22 cellular contexts compared by ENCODE assay signal in the genomic region with DNA sequence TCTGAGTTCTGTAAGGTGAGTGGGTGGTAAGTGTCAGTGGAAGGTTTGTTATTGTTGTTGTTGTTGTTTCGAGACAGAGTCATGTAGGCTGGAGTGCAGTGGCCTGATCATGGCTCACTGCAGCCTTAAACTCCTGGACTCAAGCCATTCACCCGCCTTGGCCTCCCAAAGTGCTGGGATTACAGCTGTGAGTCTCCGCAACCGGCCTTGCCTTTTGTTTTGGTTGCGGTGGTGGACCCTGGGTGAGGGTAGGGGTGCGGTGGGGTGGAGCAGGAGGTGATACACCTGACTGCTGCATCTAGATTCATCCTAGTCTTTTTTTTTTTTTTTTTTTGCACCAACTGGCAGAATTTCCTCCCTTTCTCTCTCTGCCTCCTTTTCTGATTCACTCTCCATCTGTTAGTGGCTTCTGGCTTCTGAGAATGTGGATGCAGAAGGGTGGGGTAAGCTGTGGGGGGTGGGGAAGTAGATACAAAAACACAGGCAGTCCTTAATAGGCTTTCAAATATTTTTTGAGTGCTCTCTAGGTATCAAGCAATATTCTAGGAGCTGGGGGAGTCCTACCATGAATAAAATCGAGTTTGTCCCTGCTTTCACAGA. TPM values are rescaled to one million over a fixed set of nuclear protein-coding genes. Genes with fewer than 3 reads are reported as not detected.
DNase-seq lines count a peak whose midpoint lies in the region; ATAC-seq and TF ChIP-seq lines count a peak whose summit lies in the region.
"Had no signal": no experiment of that assay in that cellular context is flagged by ENCODE, and none has a peak within 500 bp of the region (broad histone marks: within the 10 kb centered on the region; RNA-seq: fewer than 3 reads in every experiment).

No MANE protein-coding gene starts in this region.

- H3K9me3 Mint-ChIP-seq in CD8-positive, alpha-beta memory T cell: no peaks in the 10 kb centered on the region
- no peaks in the 10 kb centered on the region for H3K9me3 Mint-ChIP-seq in nephron progenitor cell
- H3K9me3 Mint-ChIP-seq: T-helper 2 cell treated with Interferon-gamma antibody and Interleukin-4, amounts not matched to agents 5 μg/mL and 100 μg/mL, for 36 hours had no signal

- H3K79me2 ChIP-seq in SK-N-SH (ENCODE audit: insufficient read depth): no peaks in the 10 kb centered on the region

- H3K9ac ChIP-seq in SK-N-SH: no peak overlapping the region

- TF ChIP-seq EP300 in SK-N-SH (IDR thresholded peaks at IDR 0.05; ENCODE audit: borderline replicate concordance in 1 of 2, low read depth in 1 of 2, low read length in 1 of 2): no peak

- no peak for DNase-seq in CD8-positive, alpha-beta memory T cell
- peak; percentile 80 for DNase-seq in NCI-H2171 (lab: John Stamatoyannopoulos, UW)
- DNase-seq in cerebellum (ENCODE audit: low spot score): peak; percentile 88
- no peak for DNase-seq in nephron progenitor cell
- DNase-seq in lower lobe of right lung: no peak
- DNase-seq in middle frontal gyrus (ENCODE audit: extremely low spot score, low spot score): no peak
- no peak for DNase-seq in SK-N-SH
- DNase-seq: foreskin keratinocyte; HCEC 1CT; KBM-7; mucosa of descending colon; NCI-H2081 treated with DMSO at 0.1 percent for 48 hours; NCI-H774; stimulated activated CD4-positive, alpha-beta T cell treated with anti-CD3 and anti-CD28 coated beads, Interleukin-1b, Interleukin-23, amount 100 ng/mL, for 48 hours had no signal

- no peaks in the 10 kb centered on the region for H3K9me2 ChIP-seq in SK-N-SH

- H3K4me3 ChIP-seq in CD8-positive, alpha-beta memory T cell (ENCODE audit: low read length): no peak overlapping the region
- H3K4me3 ChIP-seq in lower lobe of right lung (no peak overlapping the region), SK-N-SH (ENCODE audit: low read depth in 2 of 2, low read length in 1 of 2) (no peak overlapping the region)
- H3K4me3 ChIP-seq: mucosa of descending colon had no signal

- no peaks in the 10 kb centered on the region for H3K27me3 Mint-ChIP-seq in CD8-positive, alpha-beta memory T cell
- peaks cover 9% of the 10 kb centered on the region for H3K27me3 Mint-ChIP-seq in nephron progenitor cell (ENCODE audit: low read depth, poor library complexity)

- intact Hi-C loops in lower lobe of right lung (cut with DNase I): no loop called here

- 74% methylated on average over 6 of the region's 7 CpGs for WGBS in SK-N-SH (ENCODE audit: low lambda C conversion rate)

- no peaks in the 10 kb centered on the region for H3K36me3 ChIP-seq in CD8-positive, alpha-beta memory T cell (ENCODE audit: insufficient read depth, low read length)
- H3K36me3 ChIP-seq in lower lobe of right lung: no peaks in the 10 kb centered on the region
- H3K36me3 ChIP-seq in SK-N-SH (replicated peaks in 1 of 2; ENCODE audit: control insufficient read depth in 1 of 2, insufficient read depth in 2 of 2, low read length in 1 of 2): no peaks in the 10 kb centered on the region

- no peaks in the 10 kb centered on the region for H3K27me3 ChIP-seq in CD8-positive, alpha-beta memory T cell (ENCODE audit: insufficient read depth, low read length, poor library complexity, severe bottlenecking)
- no peaks in the 10 kb centered on the region for H3K27me3 ChIP-seq in lower lobe of right lung (ENCODE audit: low read depth)
- H3K27me3 ChIP-seq in SK-N-SH (ENCODE audit: insufficient read depth): no peaks in the 10 kb centered on the region
- H3K27me3 ChIP-seq: foreskin keratinocyte had no signal

- no peak for ATAC-seq in lower lobe of right lung
- ATAC-seq in HG03565 (IDR thresholded peaks at IDR 0.05; ENCODE audit: unreplicated experiment): no peak
- ATAC-seq: foreskin keratinocyte, mucosa of descending colon, sciatic nerve had no signal

- peaks cover 3% of the 10 kb centered on the region for H3F3A ChIP-seq in SK-N-SH (replicated peaks; ENCODE audit: insufficient read depth)

- H3K4me2 ChIP-seq in SK-N-SH: no peak overlapping the region

- CTCF ChIA-PET in CD8-positive, alpha-beta memory T cell (lab: Charles Lee): interaction anchor here (1.2 kb wide), 2 partner anchors 21 to 72 kb away, joined by 3 to 5 read pairs; a partner anchor contains a TSS
- CTCF ChIA-PET in SK-N-SH (lab: Yijun Ruan, JAX): no interaction called here

- peaks cover 0 to 4% (median 0%) of the 10 kb centered on the region in 3 donors for H3K36me3 Mint-ChIP-seq in CD8-positive, alpha-beta memory T cell
- H3K36me3 Mint-ChIP-seq in nephron progenitor cell (ENCODE audit: low read depth): no peaks in the 10 kb centered on the region

- no peaks in the 10 kb centered on the region for H3K9me3 ChIP-seq in CD8-positive, alpha-beta memory T cell (ENCODE audit: low read length)
- H3K9me3 ChIP-seq in lower lobe of right lung (no peaks in the 10 kb centered on the region), SK-N-SH (no peaks in the 10 kb centered on the region)
- H3K9me3 ChIP-seq: mucosa of descending colon had no signal

- no peak for TF ChIP-seq RAD21 in SK-N-SH (IDR thresholded peaks at IDR 0.05; ENCODE audit: low read length)

- H3K27ac ChIP-seq in CD8-positive, alpha-beta memory T cell (ENCODE audit: low read depth, low read length): no peak overlapping the region
- H3K27ac ChIP-seq in lower lobe of right lung (no peak overlapping the region), SK-N-SH (ENCODE audit: low read depth in 2 of 2, low read length in 1 of 2) (no peak overlapping the region)
- H3K27ac ChIP-seq: foreskin keratinocyte had no signal

- POLR2A ChIA-PET in CD8-positive, alpha-beta memory T cell (lab: Charles Lee): interaction anchor here (1.0 kb wide), 1 partner anchor 16 kb away, joined by 3 read pairs; a partner anchor contains a TSS
- POLR2A ChIA-PET in SK-N-SH (lab: Yijun Ruan, JAX): no interaction called here

- H3K4me1 ChIP-seq in CD8-positive, alpha-beta memory T cell (ENCODE audit: insufficient read depth, low read length): peaks cover 5% of the 10 kb centered on the region
- H3K4me1 ChIP-seq in lower lobe of right lung (peaks cover 7% of the 10 kb centered on the region), SK-N-SH (ENCODE audit: control insufficient read depth in 1 of 2, insufficient read depth in 2 of 2, low read depth in 1 of 2, low read length in 1 of 2) (peaks cover 5% of the 10 kb centered on the region in 2 experiments; a peak in 1 of 4 replicates)
- H3K4me1 ChIP-seq: foreskin keratinocyte had no signal

- peak overlapping the region in 1 of 7 donors; percentile 48 for H3K4me3 Mint-ChIP-seq in CD8-positive, alpha-beta memory T cell
- H3K4me3 Mint-ChIP-seq in nephron progenitor cell: no peak overlapping the region
- H3K4me3 Mint-ChIP-seq: T-helper 2 cell treated with Interferon-gamma antibody and Interleukin-4, amounts not matched to agents 5 μg/mL and 100 μg/mL, for 36 hours had no signal

- H3K27ac Mint-ChIP-seq in CD8-positive, alpha-beta memory T cell: peak overlapping the region in 5 of 8 donors; percentile 17 to 72 (median 59)
- H3K27ac Mint-ChIP-seq in nephron progenitor cell: peak overlapping the region; percentile 66

- peaks cover 7 to 15% (median 10%) of the 10 kb centered on the region in 3 donors for H3K4me1 Mint-ChIP-seq in CD8-positive, alpha-beta memory T cell
- H3K4me1 Mint-ChIP-seq in nephron progenitor cell: peaks cover 31% of the 10 kb centered on the region

- no peak for TF ChIP-seq CTCF in nephron progenitor cell (IDR thresholded peaks at IDR 0.05)
- no peak for TF ChIP-seq CTCF in lower lobe of right lung (IDR thresholded peaks at IDR 0.05)
- TF ChIP-seq CTCF in SK-N-SH (IDR thresholded peaks at IDR 0.05): no peak

- no peaks in the 10 kb centered on the region for H4K20me1 ChIP-seq in SK-N-SH (ENCODE audit: insufficient read depth)

- no peak overlapping the region for H2AFZ ChIP-seq in SK-N-SH (ENCODE audit: low read depth)

TF ChIP-seq in SK-N-SH, 30 proteins besides CTCF, POLR2A, EP300 and RAD21 (continues in another document):
- TF ChIP-seq ELF1 (IDR thresholded peaks at IDR 0.05): no peak
- TF ChIP-seq SIN3A (IDR thresholded peaks at IDR 0.05; ENCODE audit: borderline replicate concordance, low read depth, low read length): no peak
- TF ChIP-seq RXRA (IDR thresholded peaks at IDR 0.05; ENCODE audit: borderline replicate concordance, low read depth): no peak
- no peak for TF ChIP-seq FOXJ3 (CRISPR knock-in tag; IDR thresholded peaks at IDR 0.05)
- TF ChIP-seq, protein P1, sequence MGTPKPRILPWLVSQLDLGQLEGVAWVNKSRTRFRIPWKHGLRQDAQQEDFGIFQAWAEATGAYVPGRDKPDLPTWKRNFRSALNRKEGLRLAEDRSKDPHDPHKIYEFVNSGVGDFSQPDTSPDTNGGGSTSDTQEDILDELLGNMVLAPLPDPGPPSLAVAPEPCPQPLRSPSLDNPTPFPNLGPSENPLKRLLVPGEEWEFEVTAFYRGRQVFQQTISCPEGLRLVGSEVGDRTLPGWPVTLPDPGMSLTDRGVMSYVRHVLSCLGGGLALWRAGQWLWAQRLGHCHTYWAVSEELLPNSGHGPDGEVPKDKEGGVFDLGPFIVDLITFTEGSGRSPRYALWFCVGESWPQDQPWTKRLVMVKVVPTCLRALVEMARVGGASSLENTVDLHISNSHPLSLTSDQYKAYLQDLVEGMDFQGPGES (IDR thresholded peaks at IDR 0.05; ENCODE audit: low read depth, low read length): no peak
- no peak for TF ChIP-seq TCF12 (IDR thresholded peaks at IDR 0.05)
- no peak for TF ChIP-seq NRF1 (IDR thresholded peaks at IDR 0.05; ENCODE audit: low read depth, low read length)
- no peak for TF ChIP-seq TEAD4 (IDR thresholded peaks at IDR 0.05; ENCODE audit: borderline replicate concordance, insufficient read depth)

RNA-seq across cellular contexts. Expression of a gene that starts 4.6 kb away (rescaled TPM):
- 10 to 100 TPM; 21.3 to 21.8 TPM for total RNA-seq in CD8-positive, alpha-beta memory T cell
- 24.3 TPM for polyA plus RNA-seq in CD8-positive, alpha-beta memory T cell
- total RNA-seq in cerebellum (10.6 TPM), lower lobe of right lung (14.2 TPM)
- polyA plus RNA-seq in SK-N-SH (2012; rRNA removed): 3.6 TPM in 2 replicates
- 3.1 and 3.6 TPM in 2 replicates for polyA plus RNA-seq in SK-N-SH (2012; cell fraction: cytosol; rRNA removed)
- polyA plus RNA-seq in SK-N-SH (2012; cell fraction: nucleus; rRNA removed): 6.5 and 6.7 TPM in 2 replicates

RNA-seq across cellular contexts. Expression of a gene that starts 15.6 kb away (rescaled TPM):
- not detected for total RNA-seq in CD8-positive, alpha-beta memory T cell
- polyA plus RNA-seq in CD8-positive, alpha-beta memory T cell: not detected
- total RNA-seq in cerebellum: not detected
- not detected for total RNA-seq in lower lobe of right lung
- not detected in 2 replicates for polyA plus RNA-seq in SK-N-SH (2012; rRNA removed)
- polyA plus RNA-seq in SK-N-SH (2012; cell fraction: cytosol; rRNA removed): not detected in 2 replicates
- not detected in 2 replicates for polyA plus RNA-seq in SK-N-SH (2012; cell fraction: nucleus; rRNA removed)
- total RNA-seq: aorta, endothelial cell of umbilical vein, foreskin keratinocyte, mucosa of descending colon, osteocyte, sciatic nerve, SK-MEL-5, urinary bladder had no signal
- polyA plus RNA-seq: aorta, endothelial cell of umbilical vein, foreskin keratinocyte, urinary bladder had no signal

RNA-seq across cellular contexts. Expression of a gene that starts 21.1 kb away (rescaled TPM):
- 10 to 100 TPM; 37.8 to 39.0 TPM for total RNA-seq in CD8-positive, alpha-beta memory T cell
- polyA plus RNA-seq in CD8-positive, alpha-beta memory T cell: 50.4 TPM
- 15.2 TPM for total RNA-seq in cerebellum
- total RNA-seq in lower lobe of right lung: 21.8 TPM
- polyA plus RNA-seq in SK-N-SH (2012; rRNA removed): 34.9 and 44.2 TPM in 2 replicates
- 47.9 and 60.4 TPM in 2 replicates for polyA plus RNA-seq in SK-N-SH (2012; cell fraction: cytosol; rRNA removed)
- 8.3 and 15.5 TPM in 2 replicates for polyA plus RNA-seq in SK-N-SH (2012; cell fraction: nucleus; rRNA removed)

Comparison
In these comparisons a context has a peak if more than half of its experiments do, and no peak if none do; other contexts are left out.
1. DNase-seq: peak in NCI-H2171 (single experiment) and cerebellum (single experiment); none in CD8-positive, alpha-beta memory T cell (0 of 5), nephron progenitor cell (single experiment), lower lobe of right lung (single experiment), middle frontal gyrus (single experiment) and SK-N-SH (single experiment).